8 cellular contexts compared by ENCODE assay signal in the genomic region with DNA sequence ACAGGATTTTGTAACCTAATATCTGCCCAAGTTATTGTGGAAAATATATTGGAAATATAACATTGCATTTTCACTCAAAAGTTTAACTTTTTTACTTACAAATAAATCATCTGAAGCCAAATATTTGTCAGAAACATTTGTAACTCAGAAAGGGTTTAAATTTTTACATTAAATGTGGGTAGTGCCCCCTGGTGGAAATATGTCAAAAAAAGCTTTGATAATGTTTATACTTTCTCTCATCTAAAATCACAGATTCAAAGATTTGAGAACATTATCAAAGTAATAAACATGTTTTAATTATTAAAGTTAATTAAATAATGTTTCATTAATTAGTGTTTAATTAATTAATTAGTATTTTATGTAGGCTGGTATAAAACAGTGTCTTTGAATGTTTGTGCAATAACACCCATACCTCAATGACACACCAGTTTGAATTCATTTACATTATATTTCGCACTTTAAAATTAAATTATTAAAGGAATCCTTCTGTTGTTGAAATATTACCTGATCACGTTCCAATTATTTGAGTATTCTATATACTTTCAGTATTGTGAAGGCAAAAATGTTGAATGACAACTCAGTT.
DNase-seq lines count a peak whose midpoint lies in the region; ATAC-seq and TF ChIP-seq lines count a peak whose summit lies in the region.

No MANE protein-coding gene starts in this region.

- H3K27ac ChIP-seq in C4-2B (no peak overlapping the region), SU-DHL-6 (ENCODE audit: low read depth, low read length) (no peak overlapping the region), heart left ventricle (no peak overlapping the region), ovary (no peak overlapping the region)

- H3K9ac ChIP-seq in SU-DHL-6 (ENCODE audit: low read length): no peak overlapping the region

- 22 to 24% (median 23%) methylated on average over 2 of the region's 2 CpGs for WGBS in heart left ventricle, 4 donors
- WGBS in ovary, 3 donors: 23 to 30% (median 29%) methylated on average over 2 of the region's 2 CpGs

- H3K79me2 ChIP-seq in SU-DHL-6 (ENCODE audit: insufficient read depth, low read length): no peaks in the 10 kb centered on the region

- no peak overlapping the region for H3K4me2 ChIP-seq in SU-DHL-6 (ENCODE audit: low read depth, low read length, poor library complexity, severe bottlenecking)

- H3K36me3 ChIP-seq in SU-DHL-6 (ENCODE audit: low read length): no peaks in the 10 kb centered on the region
- no peaks in the 10 kb centered on the region for H3K36me3 ChIP-seq in heart left ventricle
- no peaks in the 10 kb centered on the region for H3K36me3 ChIP-seq in ovary

- no peak for TF ChIP-seq POLR2A in heart left ventricle (IDR thresholded peaks at IDR 0.05)
- TF ChIP-seq POLR2A in ovary (IDR thresholded peaks at IDR 0.05): no peak

- no peaks in the 10 kb centered on the region for H3K27me3 ChIP-seq in SU-DHL-6 (ENCODE audit: low read length)
- H3K27me3 ChIP-seq in heart left ventricle: no peaks in the 10 kb centered on the region
- H3K27me3 ChIP-seq in ovary: no peaks in the 10 kb centered on the region

- no peaks in the 10 kb centered on the region for H3K4me1 ChIP-seq in heart left ventricle
- H3K4me1 ChIP-seq in ovary (ENCODE audit: insufficient read depth): no peaks in the 10 kb centered on the region

- no peaks in the 10 kb centered on the region for H3K9me3 ChIP-seq in SU-DHL-6 (ENCODE audit: insufficient read depth, low read length)
- no peaks in the 10 kb centered on the region for H3K9me3 ChIP-seq in heart left ventricle
- no peaks in the 10 kb centered on the region for H3K9me3 ChIP-seq in ovary

- no peak for ATAC-seq in HG02884 (IDR thresholded peaks at IDR 0.05; ENCODE audit: unreplicated experiment)
- ATAC-seq in GM18519 (IDR thresholded peaks at IDR 0.05; ENCODE audit: low FRiP score, unreplicated experiment): no peak
- no peak for ATAC-seq in heart left ventricle

- H3F3A ChIP-seq in SU-DHL-6 (ENCODE audit: insufficient read depth): no peaks in the 10 kb centered on the region

- no peaks in the 10 kb centered on the region for H3K9me2 ChIP-seq in SU-DHL-6 (replicated peaks; ENCODE audit: insufficient read depth, low read length)

- no peak overlapping the region for H3K4me3 ChIP-seq in SU-DHL-6 (ENCODE audit: insufficient read depth, low read length, poor library complexity, severe bottlenecking)
- H3K4me3 ChIP-seq in heart left ventricle: no peak overlapping the region
- H3K4me3 ChIP-seq in ovary: no peak overlapping the region

- TF ChIP-seq CTCF in C4-2B (conservative IDR thresholded peaks at IDR 0.05) (peak; percentile 65), SU-DHL-6 (IDR thresholded peaks at IDR 0.05; ENCODE audit: insufficient read depth, low read length, poor library complexity, severe bottlenecking) (peak; percentile 24), heart left ventricle (IDR thresholded peaks at IDR 0.05) (peak in 5 of 12 donors; percentile 13 to 38 (median 29)), ovary (IDR thresholded peaks at IDR 0.05) (no peak)

- DNase-seq in HT-29 (ENCODE audit: low spot score) (peak; percentile 49), kidney glomerular epithelial cell (lab: John Stamatoyannopoulos, UW) (peak; percentile 40), heart left ventricle (no peak), ovary (no peak)

- H2AFZ ChIP-seq in SU-DHL-6 (ENCODE audit: low read depth, low read length, severe bottlenecking): no peak overlapping the region

- intact Hi-C loops in heart left ventricle (cut with DNase I): no loop called here
- intact Hi-C loops in ovary (cut with DNase I): no loop called here

- TF ChIP-seq EP300 in ovary (IDR thresholded peaks at IDR 0.05): no peak

- H4K20me1 ChIP-seq in SU-DHL-6 (ENCODE audit: low read depth, low read length): no peaks in the 10 kb centered on the region

Comparison
In these comparisons a context has a peak if more than half of its experiments do, and no peak if none do; other contexts are left out.
1. CTCF ChIP-seq: peak in C4-2B (single experiment) and SU-DHL-6 (single experiment); none in ovary (0 of 3).
2. DNase-seq: peak in HT-29 (single experiment) and kidney glomerular epithelial cell (single experiment); none in heart left ventricle (0 of 5) and ovary (0 of 5).